Comparison of ENCODE assay signal across 1 cellular context in the genomic region with DNA sequence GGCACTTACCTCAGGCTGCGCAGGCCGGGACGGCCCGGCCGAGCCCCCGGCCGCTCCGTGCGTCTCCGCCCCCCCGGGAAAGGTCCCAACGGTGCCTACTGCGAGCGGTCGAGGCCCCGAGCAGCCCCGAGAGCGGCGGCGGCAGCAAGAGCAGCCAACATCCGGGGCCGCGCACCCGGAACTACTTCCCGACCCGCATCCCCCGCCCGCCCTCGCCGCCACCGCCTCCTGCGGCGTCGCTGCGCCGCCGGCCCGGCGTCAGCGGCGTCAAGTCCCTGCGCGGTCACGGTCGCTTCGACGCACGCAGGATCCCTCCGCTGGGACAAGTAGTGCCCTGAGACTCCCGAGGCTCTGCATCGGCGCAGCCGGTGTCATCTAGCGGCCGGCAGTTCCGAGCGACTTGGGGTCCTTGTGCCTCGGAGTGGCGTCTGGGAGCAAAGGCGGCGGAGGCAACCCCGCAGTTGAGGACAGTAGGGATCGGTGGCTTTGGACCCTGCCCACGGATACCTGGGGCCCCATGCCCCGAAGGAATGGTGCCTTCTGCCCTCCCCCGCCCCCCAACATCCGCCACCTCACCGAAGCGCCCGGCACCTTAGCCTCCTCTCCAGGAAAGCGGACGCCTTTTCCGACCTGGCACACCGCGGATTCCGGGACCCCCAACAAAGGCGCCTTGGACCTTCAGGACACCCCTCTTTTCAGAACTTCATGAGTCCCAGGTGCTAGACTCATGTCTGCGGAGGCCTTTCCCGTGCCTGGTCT.
A peak's percentile ranks its signal among the peaks of the same experiment; 100 is the strongest.
TF ChIP-seq lines count a peak whose summit lies in the region.

A gene (minus strand): TSS at position 186 of the 759 bp plus-strand sequence. CDS start 24,142 bp downstream, outside the sequence.

TF ChIP-seq in HepG2, 621 proteins besides CTCF, POLR2A, EP300 and RAD21 (continued from another document):
- TF ChIP-seq, protein P1, sequence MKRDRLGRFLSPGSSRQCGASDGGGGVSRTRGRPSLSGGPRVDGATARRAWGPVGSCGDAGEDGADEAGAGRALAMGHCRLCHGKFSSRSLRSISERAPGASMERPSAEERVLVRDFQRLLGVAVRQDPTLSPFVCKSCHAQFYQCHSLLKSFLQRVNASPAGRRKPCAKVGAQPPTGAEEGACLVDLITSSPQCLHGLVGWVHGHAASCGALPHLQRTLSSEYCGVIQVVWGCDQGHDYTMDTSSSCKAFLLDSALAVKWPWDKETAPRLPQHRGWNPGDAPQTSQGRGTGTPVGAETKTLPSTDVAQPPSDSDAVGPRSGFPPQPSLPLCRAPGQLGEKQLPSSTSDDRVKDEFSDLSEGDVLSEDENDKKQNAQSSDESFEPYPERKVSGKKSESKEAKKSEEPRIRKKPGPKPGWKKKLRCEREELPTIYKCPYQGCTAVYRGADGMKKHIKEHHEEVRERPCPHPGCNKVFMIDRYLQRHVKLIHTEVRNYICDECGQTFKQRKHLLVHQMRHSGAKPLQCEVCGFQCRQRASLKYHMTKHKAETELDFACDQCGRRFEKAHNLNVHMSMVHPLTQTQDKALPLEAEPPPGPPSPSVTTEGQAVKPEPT (CRISPR knock-in tag; IDR thresholded peaks at IDR 0.05; ENCODE audit: low read depth), result no peak
- TF ChIP-seq MLLT10 (CRISPR knock-in tag; IDR thresholded peaks at IDR 0.05) (no peak), NFYB (CRISPR knock-in tag; IDR thresholded peaks at IDR 0.05) (peak; percentile 36; the same call in 1 of the 2 replicates), ZNF253 (CRISPR knock-in tag; IDR thresholded peaks at IDR 0.05; ENCODE audit: borderline replicate concordance) (no peak; the same call in 1 of the 2 replicates), TMF1 (CRISPR knock-in tag; IDR thresholded peaks at IDR 0.05; ENCODE audit: low read depth) (peak; percentile 72; the same call in 1 of the 2 replicates), ZKSCAN5 (CRISPR knock-in tag; IDR thresholded peaks at IDR 0.05) (no peak), ONECUT2 (CRISPR knock-in tag; IDR thresholded peaks at IDR 0.05) (no peak; the same call in 1 of the 2 replicates), FOXP1 (IDR thresholded peaks at IDR 0.05) (no peak), FOXP1 (CRISPR knock-in tag; IDR thresholded peaks at IDR 0.05) (peak; percentile 83), MYNN (CRISPR knock-in tag; IDR thresholded peaks at IDR 0.05; ENCODE audit: low read depth) (no peak)
- TF ChIP-seq, protein P2, sequence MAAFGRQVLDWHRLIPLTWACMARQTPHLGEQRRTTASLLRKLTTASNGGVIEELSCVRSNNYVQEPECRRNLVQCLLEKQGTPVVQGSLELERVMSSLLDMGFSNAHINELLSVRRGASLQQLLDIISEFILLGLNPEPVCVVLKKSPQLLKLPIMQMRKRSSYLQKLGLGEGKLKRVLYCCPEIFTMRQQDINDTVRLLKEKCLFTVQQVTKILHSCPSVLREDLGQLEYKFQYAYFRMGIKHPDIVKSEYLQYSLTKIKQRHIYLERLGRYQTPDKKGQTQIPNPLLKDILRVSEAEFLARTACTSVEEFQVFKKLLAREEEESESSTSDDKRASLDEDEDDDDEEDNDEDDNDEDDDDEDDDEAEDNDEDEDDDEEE (CRISPR knock-in tag; IDR thresholded peaks at IDR 0.05), result 0 out of 2 replicates have a peak, but pooled peaks have one; percentile 47
- TF ChIP-seq, protein P3, sequence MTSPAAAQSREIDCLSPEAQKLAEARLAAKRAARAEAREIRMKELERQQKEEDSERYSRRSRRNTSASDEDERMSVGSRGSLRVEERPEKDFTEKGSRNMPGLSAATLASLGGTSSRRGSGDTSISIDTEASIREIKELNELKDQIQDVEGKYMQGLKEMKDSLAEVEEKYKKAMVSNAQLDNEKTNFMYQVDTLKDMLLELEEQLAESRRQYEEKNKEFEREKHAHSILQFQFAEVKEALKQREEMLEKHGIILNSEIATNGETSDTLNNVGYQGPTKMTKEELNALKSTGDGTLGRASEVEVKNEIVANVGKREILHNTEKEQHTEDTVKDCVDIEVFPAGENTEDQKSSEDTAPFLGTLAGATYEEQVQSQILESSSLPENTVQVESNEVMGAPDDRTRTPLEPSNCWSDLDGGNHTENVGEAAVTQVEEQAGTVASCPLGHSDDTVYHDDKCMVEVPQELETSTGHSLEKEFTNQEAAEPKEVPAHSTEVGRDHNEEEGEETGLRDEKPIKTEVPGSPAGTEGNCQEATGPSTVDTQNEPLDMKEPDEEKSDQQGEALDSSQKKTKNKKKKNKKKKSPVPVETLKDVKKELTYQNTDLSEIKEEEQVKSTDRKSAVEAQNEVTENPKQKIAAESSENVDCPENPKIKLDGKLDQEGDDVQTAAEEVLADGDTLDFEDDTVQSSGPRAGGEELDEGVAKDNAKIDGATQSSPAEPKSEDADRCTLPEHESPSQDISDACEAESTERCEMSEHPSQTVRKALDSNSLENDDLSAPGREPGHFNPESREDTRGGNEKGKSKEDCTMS (CRISPR knock-in tag; conservative IDR thresholded peaks at IDR 0.05), result no peak
- TF ChIP-seq, protein P4, sequence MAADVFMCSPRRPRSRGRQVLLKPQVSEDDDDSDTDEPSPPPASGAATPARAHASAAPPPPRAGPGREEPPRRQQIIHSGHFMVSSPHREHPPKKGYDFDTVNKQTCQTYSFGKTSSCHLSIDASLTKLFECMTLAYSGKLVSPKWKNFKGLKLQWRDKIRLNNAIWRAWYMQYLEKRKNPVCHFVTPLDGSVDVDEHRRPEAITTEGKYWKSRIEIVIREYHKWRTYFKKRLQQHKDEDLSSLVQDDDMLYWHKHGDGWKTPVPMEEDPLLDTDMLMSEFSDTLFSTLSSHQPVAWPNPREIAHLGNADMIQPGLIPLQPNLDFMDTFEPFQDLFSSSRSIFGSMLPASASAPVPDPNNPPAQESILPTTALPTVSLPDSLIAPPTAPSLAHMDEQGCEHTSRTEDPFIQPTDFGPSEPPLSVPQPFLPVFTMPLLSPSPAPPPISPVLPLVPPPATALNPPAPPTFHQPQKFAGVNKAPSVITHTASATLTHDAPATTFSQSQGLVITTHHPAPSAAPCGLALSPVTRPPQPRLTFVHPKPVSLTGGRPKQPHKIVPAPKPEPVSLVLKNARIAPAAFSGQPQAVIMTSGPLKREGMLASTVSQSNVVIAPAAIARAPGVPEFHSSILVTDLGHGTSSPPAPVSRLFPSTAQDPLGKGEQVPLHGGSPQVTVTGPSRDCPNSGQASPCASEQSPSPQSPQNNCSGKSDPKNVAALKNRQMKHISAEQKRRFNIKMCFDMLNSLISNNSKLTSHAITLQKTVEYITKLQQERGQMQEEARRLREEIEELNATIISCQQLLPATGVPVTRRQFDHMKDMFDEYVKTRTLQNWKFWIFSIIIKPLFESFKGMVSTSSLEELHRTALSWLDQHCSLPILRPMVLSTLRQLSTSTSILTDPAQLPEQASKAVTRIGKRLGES (CRISPR knock-in tag; IDR thresholded peaks at IDR 0.05; ENCODE audit: borderline replicate concordance), result no peak
